13 cellular contexts compared by ENCODE assay signal in the genomic region with DNA sequence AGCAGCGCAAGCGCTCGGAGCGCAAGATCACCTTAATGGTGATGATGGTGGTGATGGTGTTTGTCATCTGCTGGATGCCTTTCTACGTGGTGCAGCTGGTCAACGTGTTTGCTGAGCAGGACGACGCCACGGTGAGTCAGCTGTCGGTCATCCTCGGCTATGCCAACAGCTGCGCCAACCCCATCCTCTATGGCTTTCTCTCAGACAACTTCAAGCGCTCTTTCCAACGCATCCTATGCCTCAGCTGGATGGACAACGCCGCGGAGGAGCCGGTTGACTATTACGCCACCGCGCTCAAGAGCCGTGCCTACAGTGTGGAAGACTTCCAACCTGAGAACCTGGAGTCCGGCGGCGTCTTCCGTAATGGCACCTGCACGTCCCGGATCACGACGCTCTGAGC. TPM values are rescaled to one million over a fixed set of nuclear protein-coding genes. Genes with fewer than 3 reads are reported as not detected.
A peak's percentile ranks its signal among the peaks of the same experiment; 100 is the strongest.
DNase-seq lines count a peak whose midpoint lies in the region; ATAC-seq and TF ChIP-seq lines count a peak whose summit lies in the region.
"Had no signal": no experiment of that assay in that cellular context is flagged by ENCODE, and none has a peak within 500 bp of the region (broad histone marks: within the 10 kb centered on the region; RNA-seq: fewer than 3 reads in every experiment).

No MANE protein-coding gene starts in this region.

- H3K27ac Mint-ChIP-seq in activated T-cell treated with anti-CD3 and anti-CD28 coated beads, Interleukin-2, amount 50 U/mL, for 24 hours: no peak overlapping the region
- H3K27ac Mint-ChIP-seq: B cell, IgD-negative memory B cell had no signal

- H3K4me1 ChIP-seq in body of pancreas: peaks cover 49% of the 10 kb centered on the region
- H3K4me1 ChIP-seq in right lobe of liver: peaks cover 0 to 9% (median 2%) of the 10 kb centered on the region in 4 donors
- peaks cover 41% of the 10 kb centered on the region for H3K4me1 ChIP-seq in suprapubic skin

- intact Hi-C loops in body of pancreas (cut with DNase I): no loop called here
- intact Hi-C loops in right lobe of liver (cut with DNase I): no loop called here

- peaks cover 31% of the 10 kb centered on the region for H3K4me1 Mint-ChIP-seq in activated T-cell treated with anti-CD3 and anti-CD28 coated beads, Interleukin-2, amount 50 U/mL, for 24 hours (ENCODE audit: low read depth)
- H3K4me1 Mint-ChIP-seq: B cell, IgD-negative memory B cell had no signal

- H3K36me3 Mint-ChIP-seq in activated T-cell treated with anti-CD3 and anti-CD28 coated beads, Interleukin-2, amount 50 U/mL, for 24 hours (ENCODE audit: low read depth): no peaks in the 10 kb centered on the region

- H3K4me3 ChIP-seq in body of pancreas (no peak overlapping the region), right lobe of liver (peak overlapping the region; percentile 12 to 64 (median 63)), suprapubic skin (peak overlapping the region; percentile 47)
- H3K4me3 ChIP-seq: cardiac muscle cell had no signal

- TF ChIP-seq POLR2A in body of pancreas (IDR thresholded peaks at IDR 0.05) (no peak), right lobe of liver (IDR thresholded peaks at IDR 0.05) (no peak), suprapubic skin (IDR thresholded peaks at IDR 0.05) (no peak)

- no peak for DNase-seq in activated T-cell treated with anti-CD3 and anti-CD28 coated beads, Interleukin-2, amount 50 U/mL, for 24 hours
- DNase-seq in activated T-cell treated with anti-CD3 and anti-CD28 coated beads for 4 hours (no peak), body of pancreas (peak in 3 of 4 donors; percentile 3 to 13 (median 9)), right lobe of liver (peak; percentile 33 to 55 (median 42)), suprapubic skin (ENCODE audit: low spot score in 2 of 2) (no peak)
- DNase-seq: SIG-M5 had no signal

- no peak for ATAC-seq in body of pancreas
- ATAC-seq in right lobe of liver: peak in 1 of 4 donors; percentile 16
- ATAC-seq in GM21737 (IDR thresholded peaks at IDR 0.05; ENCODE audit: unreplicated experiment): no peak
- ATAC-seq in HG03139 (IDR thresholded peaks at IDR 0.05; ENCODE audit: unreplicated experiment): no peak
- no peak for ATAC-seq in GM19035 (IDR thresholded peaks at IDR 0.05; ENCODE audit: unreplicated experiment)

- H3K4me3 Mint-ChIP-seq in activated T-cell treated with anti-CD3 and anti-CD28 coated beads, Interleukin-2, amount 50 U/mL, for 24 hours: peak overlapping the region; percentile 35
- H3K4me3 Mint-ChIP-seq: B cell had no signal

- no peaks in the 10 kb centered on the region for H3K9me3 Mint-ChIP-seq in activated T-cell treated with anti-CD3 and anti-CD28 coated beads, Interleukin-2, amount 50 U/mL, for 24 hours

- H3K27ac ChIP-seq in body of pancreas: no peak overlapping the region
- no peak overlapping the region for H3K27ac ChIP-seq in right lobe of liver
- H3K27ac ChIP-seq in suprapubic skin: no peak overlapping the region
- H3K27ac ChIP-seq: cardiac muscle cell, ovary had no signal

- H3K36me3 ChIP-seq in body of pancreas (replicated peaks in 1 of 2; ENCODE audit: insufficient read depth in 1 of 2, low read depth in 2 of 2) (no peaks in the 10 kb centered on the region), right lobe of liver (no peaks in the 10 kb centered on the region), suprapubic skin (no peaks in the 10 kb centered on the region)
- H3K36me3 ChIP-seq: cardiac muscle cell, ovary had no signal

- no peak for TF ChIP-seq CTCF in body of pancreas (IDR thresholded peaks at IDR 0.05)
- TF ChIP-seq CTCF in right lobe of liver (IDR thresholded peaks at IDR 0.05): no peak
- TF ChIP-seq CTCF in suprapubic skin (IDR thresholded peaks at IDR 0.05): no peak

- H3K9me3 ChIP-seq in body of pancreas: no peaks in the 10 kb centered on the region
- H3K9me3 ChIP-seq in right lobe of liver: no peaks in the 10 kb centered on the region
- peaks cover 3% of the 10 kb centered on the region for H3K9me3 ChIP-seq in suprapubic skin
- H3K9me3 ChIP-seq: ovary had no signal

- no peak for TF ChIP-seq EP300 in suprapubic skin (IDR thresholded peaks at IDR 0.05)

- 39 to 58% methylated on average over 23 to 30 of the region's 30 CpGs for WGBS in body of pancreas, 2 donors
- WGBS in right lobe of liver (ENCODE audit: insufficient coverage, low coverage, low lambda C conversion rate, missing lambda C conversion rate): 32% methylated on average over 18 of the region's 30 CpGs
- WGBS in suprapubic skin: no CpG with 5 or more reads among the region's 30 CpGs

- no peaks in the 10 kb centered on the region for H3K27me3 ChIP-seq in body of pancreas
- no peaks in the 10 kb centered on the region for H3K27me3 ChIP-seq in right lobe of liver
- peaks cover 53% of the 10 kb centered on the region for H3K27me3 ChIP-seq in suprapubic skin
- H3K27me3 ChIP-seq: ovary had no signal

- H3K27me3 Mint-ChIP-seq in activated T-cell treated with anti-CD3 and anti-CD28 coated beads, Interleukin-2, amount 50 U/mL, for 24 hours: peaks cover 70% of the 10 kb centered on the region

RNA-seq across cellular contexts. Expression of a gene that starts 2.5 kb away (rescaled TPM):
- total RNA-seq in body of pancreas: 1 to 10 TPM; 1.3 to 5.3 TPM
- total RNA-seq in right lobe of liver: 1 to 10 TPM; 1.6 to 8.0 (median 4.0) TPM
- total RNA-seq in suprapubic skin: under 1 TPM in 3 of 4 donors, not detected in 1; 0.24 to 0.98 (median 0.44) TPM
- total RNA-seq: B cell, cardiac muscle cell had no signal

RNA-seq across cellular contexts. Expression of a gene that starts 45.7 kb away (rescaled TPM):
- 10 to 100 TPM in 1 of 2 donors, 1 to 10 TPM in 1; 9.9 to 16.8 TPM for total RNA-seq in body of pancreas
- 10 to 100 TPM in 1 of 6 experiments, 1 to 10 TPM in 5; 3.2 to 11.6 (median 5.6) TPM for total RNA-seq in right lobe of liver
- total RNA-seq in suprapubic skin: 10 to 100 TPM in 1 of 4 donors, 1 to 10 TPM in 3; 5.9 to 18.9 (median 8.6) TPM
- total RNA-seq: B cell had no signal

Comparison
In these comparisons a context has a peak if more than half of its experiments do, and no peak if none do; other contexts are left out.
1. DNase-seq: peak in body of pancreas (3 of 4) and right lobe of liver (3 of 3); none in activated T-cell treated with anti-CD3 and anti-CD28 coated beads, Interleukin-2, amount 50 U/mL, for 24 hours (single experiment), activated T-cell treated with anti-CD3 and anti-CD28 coated beads for 4 hours (single experiment) and suprapubic skin (0 of 2).
2. H3K4me3 ChIP-seq: peak in right lobe of liver (3 of 3) and suprapubic skin (single experiment); none in body of pancreas (0 of 2).